ENCODE assay signal across 1 cellular context in genomic region chr7:88681682-88682081, GRCh38.
TF ChIP-seq lines count a peak whose summit lies in the region.

No MANE protein-coding gene starts in this region.

TF ChIP-seq in HepG2, 621 proteins besides CTCF, POLR2A, EP300 and RAD21 (continued from another document):
- TF ChIP-seq RERE (CRISPR knock-in tag; IDR thresholded peaks at IDR 0.05; ENCODE audit: low read depth) (no peak), MAFF (IDR thresholded peaks at IDR 0.05; ENCODE audit: low read depth, low read length) (peak; percentile 78)
